In genomic region chr7:111730476-111731300, GRCh38 we compare ENCODE assay signal across 8 cellular contexts.
DNase-seq lines count a peak whose midpoint lies in the region; ATAC-seq and TF ChIP-seq lines count a peak whose summit lies in the region.

No MANE protein-coding gene starts in this region.

- no peak for DNase-seq in AG04449 (ENCODE audit: low read depth, low spot score)
- peak; percentile 18 for DNase-seq in OCI-M2 (lab: John Stamatoyannopoulos, UW; ENCODE audit: unreplicated experiment)
- peak; percentile 53 for DNase-seq in fibroblast of pulmonary artery (ENCODE audit: low read depth)
- DNase-seq in NCI-H510A treated with DMSO at 0.1 percent for 48 hours (lab: John Stamatoyannopoulos, UW), result no peak
- no peak for DNase-seq in central memory CD4-positive, alpha-beta T cell

- CTCF ChIA-PET in AG04449 (lab: Yijun Ruan, JAX), result interaction anchor here (0.7 to 5.1 kb wide), 9 partner anchors 10 to 1886 kb away, joined by 3 to 32 read pairs (median 4); no protein-coding TSS in a partner anchor

- ATAC-seq in GM18502 (IDR thresholded peaks at IDR 0.05; ENCODE audit: poor library complexity, unreplicated experiment) (peak; percentile 82), HG03159 (IDR thresholded peaks at IDR 0.05; ENCODE audit: unreplicated experiment) (peak; percentile 70), GM19397 (IDR thresholded peaks at IDR 0.05; ENCODE audit: unreplicated experiment) (no peak)

- TF ChIP-seq CTCF in AG04449 (IDR thresholded peaks at IDR 0.05; ENCODE audit: insufficient read depth, low read length, missing control alignments), result peak; percentile 30
- peak; percentile 56 for TF ChIP-seq CTCF in fibroblast of pulmonary artery (IDR thresholded peaks at IDR 0.05; ENCODE audit: low read length, missing control alignments)

- H3K4me3 ChIP-seq in AG04449 (ENCODE audit: low read depth, low read length), result no peak overlapping the region
- H3K4me3 ChIP-seq in fibroblast of pulmonary artery (replicated peaks; ENCODE audit: low read depth, low read length), result no peak overlapping the region

- POLR2A ChIA-PET in AG04449 (lab: Yijun Ruan, JAX), result no interaction called here

Comparison
In these comparisons a context has a peak if more than half of its experiments do, and no peak if none do; other contexts are left out.
1. DNase-seq: peak in OCI-M2 (single experiment) and fibroblast of pulmonary artery (single experiment); none in AG04449 (single experiment), NCI-H510A treated with DMSO at 0.1 percent for 48 hours (single experiment) and central memory CD4-positive, alpha-beta T cell (single experiment).